9 cellular contexts compared by ENCODE assay signal in the genomic region with DNA sequence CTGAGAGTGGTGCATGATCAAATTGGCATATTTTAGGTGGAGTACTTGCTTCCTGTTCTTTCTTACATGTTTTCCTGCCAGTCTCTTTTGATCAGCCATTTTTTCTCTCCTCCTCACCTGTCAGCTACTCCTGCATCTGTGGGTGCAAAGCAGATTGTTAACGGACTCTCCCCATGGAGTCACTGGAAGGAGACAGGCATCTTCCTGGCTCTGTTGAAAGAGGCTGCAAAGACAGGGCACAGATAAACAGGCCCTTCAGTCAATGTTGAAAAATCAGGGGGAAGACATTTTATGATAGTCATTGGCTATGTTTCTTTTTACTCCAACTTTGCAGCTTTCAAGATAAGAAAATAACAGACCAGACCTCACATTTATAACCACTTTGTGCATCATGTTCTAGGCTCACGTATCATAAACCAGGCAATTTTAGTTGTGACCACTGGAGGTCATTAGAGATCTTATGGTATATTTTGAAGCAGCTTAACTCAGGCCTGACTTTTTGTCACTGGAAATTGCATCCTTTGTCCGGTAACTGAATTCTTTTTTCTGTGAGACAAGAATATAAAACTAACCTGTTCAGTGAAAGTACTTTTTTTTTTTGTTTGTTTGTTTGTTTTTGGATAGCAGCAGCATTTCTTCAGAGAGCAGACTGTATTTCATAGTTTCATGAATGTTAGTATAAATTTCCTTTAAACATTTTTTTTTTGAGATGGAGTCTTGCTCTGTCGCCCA. TPM values are rescaled to one million over a fixed set of nuclear protein-coding genes. Genes with fewer than 3 reads are reported as not detected.
A peak's percentile ranks its signal among the peaks of the same experiment; 100 is the strongest.
DNase-seq lines count a peak whose midpoint lies in the region; ATAC-seq, FAIRE-seq and TF ChIP-seq lines count a peak whose summit lies in the region.
"Had no signal": no experiment of that assay in that cellular context is flagged by ENCODE, and none has a peak within 500 bp of the region (broad histone marks: within the 10 kb centered on the region; RNA-seq: fewer than 3 reads in every experiment).

No MANE protein-coding gene starts in this region.

- intact Hi-C loops in HepG2 (cut with micrococcal nuclease; ENCODE audit: unreplicated experiment) (loop anchor here (1.0 kb wide), 4 partner anchors 172 to 548 kb away; a partner anchor contains a TSS), vagina (cut with DNase I) (loop anchor here (5.0 to 10.0 kb wide), 2 partner anchors 171 to 549 kb away; a partner anchor contains a TSS)

- ATAC-seq in GM21786 (IDR thresholded peaks at IDR 0.05; ENCODE audit: unreplicated experiment) (peak; percentile 60), HepG2 (peak; percentile 68)

- H3K4me1 ChIP-seq in KMS-11 (ENCODE audit: low read depth, poor library complexity, severe bottlenecking) (no peaks in the 10 kb centered on the region), OCI-LY3 (ENCODE audit: low read length) (peaks cover 21% of the 10 kb centered on the region), HepG2 (ENCODE audit: insufficient read depth, low read length) (peaks cover 49% of the 10 kb centered on the region), vagina (peaks cover 9% of the 10 kb centered on the region)

- in situ Hi-C loops in HepG2 (cut with HindIII; ENCODE audit: extremely low pct_ligation_motif_present, low pct_unique_long_range_greater_than_20kb) = loop anchor here (5.0 to 10.0 kb wide), 3 partner anchors 171 to 549 kb away; a partner anchor contains a TSS

- peak; percentile 61; the same call in 1 of the 2 replicates for TF ChIP-seq RAD21 in HepG2 (CRISPR knock-in tag; IDR thresholded peaks at IDR 0.05)

- no peak overlapping the region for H3K27ac ChIP-seq in KMS-11
- H3K27ac ChIP-seq in OCI-LY3 (ENCODE audit: low read length) = no peak overlapping the region
- no peak overlapping the region for H3K27ac ChIP-seq in HepG2 (ENCODE audit: extremely low read length, insufficient read depth, low read length)
- H3K27ac ChIP-seq in vagina = no peak overlapping the region
- H3K27ac ChIP-seq: BLaER1 had no signal

- peak; percentile 26 for DNase-seq in NCI-H2029 treated with DMSO at 0.1 percent for 48 hours (lab: John Stamatoyannopoulos, UW)
- DNase-seq in NCI-H2029 (lab: John Stamatoyannopoulos, UW) = no peak
- DNase-seq in cerebellar cortex (ENCODE audit: low spot score) = peak; percentile 75
- DNase-seq in HepG2 (ENCODE audit: low spot score) = peak; percentile 70
- no peak for DNase-seq in vagina (ENCODE audit: extremely low spot score in 2 of 2)

- no peaks in the 10 kb centered on the region for H3K9me3 ChIP-seq in OCI-LY3 (ENCODE audit: insufficient read depth, low read length)
- no peaks in the 10 kb centered on the region for H3K9me3 ChIP-seq in HepG2 (ENCODE audit: low read length)
- H3K9me3 ChIP-seq in vagina = no peaks in the 10 kb centered on the region
- H3K9me3 ChIP-seq: BLaER1 had no signal

- no peak for TF ChIP-seq POLR2A in HepG2 (IDR thresholded peaks at IDR 0.05; ENCODE audit: insufficient read depth in 1 of 2, low read depth in 2 of 2, low read length in 2 of 2)
- no peak for TF ChIP-seq POLR2A in vagina (IDR thresholded peaks at IDR 0.05)

- TF ChIP-seq EP300 in HepG2 (IDR thresholded peaks at IDR 0.05; ENCODE audit: low read depth in 2 of 2, low read length in 2 of 2) (no peak), HepG2 (CRISPR knock-in tag; IDR thresholded peaks at IDR 0.05; ENCODE audit: borderline replicate concordance) (no peak)

- TF ChIP-seq CTCF in KMS-11 (conservative IDR thresholded peaks at IDR 0.05; ENCODE audit: low read depth, low read length) (peak; percentile 70), OCI-LY3 (IDR thresholded peaks at IDR 0.05; ENCODE audit: low read depth, low read length) (peak; percentile 59), HepG2 (CRISPR knock-in tag; IDR thresholded peaks at IDR 0.05) (peak; percentile 82), vagina (IDR thresholded peaks at IDR 0.05) (peak in 2 of 3 experiments; percentile 47 to 62)

- no peak overlapping the region for H3K9ac ChIP-seq in KMS-11
- no peak overlapping the region for H3K9ac ChIP-seq in OCI-LY3 (ENCODE audit: low read length)
- no peak overlapping the region for H3K9ac ChIP-seq in HepG2 (ENCODE audit: insufficient read depth, low read depth, low read length)
- H3K9ac ChIP-seq: BLaER1 had no signal

- peak; percentile 67 for FAIRE-seq in HepG2 (lab: Jason Lieb, UNC)

- H3K4me2 ChIP-seq in KMS-11 (no peak overlapping the region), OCI-LY3 (ENCODE audit: low read length) (peak overlapping the region; percentile 24; the same call in 1 of the 2 replicates), HepG2 (ENCODE audit: low read depth, low read length) (no peak overlapping the region)
- H3K4me2 ChIP-seq: BLaER1 had no signal

- H3K27me3 ChIP-seq in KMS-11 (ENCODE audit: insufficient read depth, low read depth) = no peaks in the 10 kb centered on the region
- no peaks in the 10 kb centered on the region for H3K27me3 ChIP-seq in OCI-LY3 (ENCODE audit: low read depth, low read length)
- H3K27me3 ChIP-seq in HepG2 (ENCODE audit: control insufficient read depth in 1 of 2, insufficient read depth in 2 of 2, low read length in 2 of 2) = peaks cover 0 to 10% of the 10 kb centered on the region in 2 experiments; a peak in 1 of 5 replicates
- H3K27me3 ChIP-seq in vagina = no peaks in the 10 kb centered on the region
- H3K27me3 ChIP-seq: BLaER1 had no signal

- H4K20me1 ChIP-seq in KMS-11 (ENCODE audit: insufficient read depth) (no peaks in the 10 kb centered on the region), OCI-LY3 (ENCODE audit: insufficient read depth, low read length) (no peaks in the 10 kb centered on the region), HepG2 (ENCODE audit: insufficient read depth, low read length) (no peaks in the 10 kb centered on the region)
- H4K20me1 ChIP-seq: BLaER1 had no signal

- no peaks in the 10 kb centered on the region for H3K79me2 ChIP-seq in KMS-11 (ENCODE audit: insufficient read depth, low read depth)
- no peaks in the 10 kb centered on the region for H3K79me2 ChIP-seq in OCI-LY3 (ENCODE audit: low read length)
- H3K79me2 ChIP-seq in HepG2 (ENCODE audit: insufficient read depth, low read length) = no peaks in the 10 kb centered on the region

- H3K36me3 ChIP-seq in KMS-11 (ENCODE audit: insufficient read depth) (no peaks in the 10 kb centered on the region), OCI-LY3 (replicated peaks; ENCODE audit: low read depth, low read length) (no peaks in the 10 kb centered on the region), HepG2 (replicated peaks in 1 of 2; ENCODE audit: control insufficient read depth in 1 of 2, insufficient read depth in 2 of 2, low read length in 2 of 2) (no peaks in the 10 kb centered on the region), vagina (no peaks in the 10 kb centered on the region)
- H3K36me3 ChIP-seq: BLaER1 had no signal

- H3K4me3 ChIP-seq in KMS-11 (IDR thresholded peaks at IDR 0.05; ENCODE audit: insufficient read depth, low read depth, low read length) (no peak overlapping the region), OCI-LY3 (ENCODE audit: low read length) (no peak overlapping the region), HepG2 (replicated peaks in 1 of 3; ENCODE audit: insufficient read depth in 1 of 3, low read depth in 2 of 3, low read length in 3 of 3) (no peak overlapping the region), vagina (no peak overlapping the region)
- H3K4me3 ChIP-seq: BLaER1 had no signal

- POLR2A ChIA-PET in HepG2 (lab: Yijun Ruan, JAX) = interaction anchor here (1.6 kb wide), 1 partner anchor 42 kb away, joined by 4 read pairs; a partner anchor contains a TSS

- BruUV-seq in HepG2 (replicated peaks; lab: Mats Ljungman, UMichigan) = no TSS peak

- whole genome bisulfite sequencing in HepG2 (ENCODE audit: low lambda C conversion rate) = 35% methylated on average over 4 of the region's 4 CpGs

- CTCF ChIA-PET in HepG2 (lab: Yijun Ruan, JAX; ENCODE audit: low intra/inter-chr PET ratio, low total read pairs) = interaction anchor here (0.7 to 2.6 kb wide), 4 partner anchors 173 to 548 kb away, joined by 3 to 16 read pairs (median 11); a partner anchor contains a TSS

- H2AFZ ChIP-seq in KMS-11 (ENCODE audit: low read depth) (no peak overlapping the region; the same call in 1 of the 2 replicates), OCI-LY3 (ENCODE audit: low read depth, low read length) (no peak overlapping the region), HepG2 (ENCODE audit: low read length) (no peak overlapping the region)

RNA-seq across cellular contexts. Expression of a gene that starts 20.1 kb away (rescaled TPM):
- total RNA-seq in HepG2 (2016; rRNA removed; fragmentation: Illumina TruSeq; extraction: Trizol) = not detected in 2 replicates
- total RNA-seq in HepG2 (2016; cell fraction: cytosol; rRNA removed; fragmentation: Illumina TruSeq; extraction: Trizol; ENCODE audit: low read depth) = 0.10 TPM in 1 of 2 replicates, not detected in the other
- total RNA-seq in HepG2 (2016; cell fraction: insoluble cytoplasmic fraction; rRNA removed; fragmentation: Illumina TruSeq; extraction: Trizol) = not detected in 2 replicates
- not detected in 2 replicates for total RNA-seq in HepG2 (2016; cell fraction: membrane; rRNA removed; fragmentation: Illumina TruSeq; extraction: Trizol)
- total RNA-seq in HepG2 (2016; cell fraction: nucleus; rRNA removed; fragmentation: Illumina TruSeq; extraction: Trizol) = not detected in 2 replicates
- 0.05 and 0.12 TPM in 2 replicates for polyA plus RNA-seq in HepG2 (2011; rRNA removed)
- not detected in 2 replicates for polyA plus RNA-seq in HepG2 (2011; cell fraction: cytosol; rRNA removed)
- 0.10 TPM in 2 replicates for polyA plus RNA-seq in HepG2 (2011; cell fraction: nucleus; rRNA removed)
- polyA plus RNA-seq in HepG2 (2012) = 0.05 and 0.08 TPM in 2 replicates
- polyA plus RNA-seq in HepG2 (2016; cell fraction: cytosol; fragmentation: Illumina TruSeq; extraction: Trizol; ENCODE audit: low read depth) = not detected in 2 replicates
- polyA plus RNA-seq in HepG2 (2016; cell fraction: insoluble cytoplasmic fraction; fragmentation: Illumina TruSeq; extraction: Trizol; ENCODE audit: low read depth) = not detected in 2 replicates
- polyA plus RNA-seq in HepG2 (2016; cell fraction: membrane; fragmentation: Illumina TruSeq; extraction: Trizol; ENCODE audit: low read depth) = not detected in 2 replicates
- polyA plus RNA-seq in HepG2 (2016; cell fraction: nucleus; fragmentation: Illumina TruSeq; extraction: Trizol; ENCODE audit: insufficient read depth, low read depth) = not detected in 2 replicates
- polyA minus RNA-seq in HepG2 (2011; rRNA and poly(A)+ RNA removed; ENCODE audit: low replicate concordance) = not detected in 2 replicates
- not detected in 2 replicates for polyA minus RNA-seq in HepG2 (2011; cell fraction: cytosol; rRNA and poly(A)+ RNA removed)
- 0.26 TPM in 1 of 2 replicates, not detected in the other for polyA minus RNA-seq in HepG2 (2011; cell fraction: nucleus; rRNA and poly(A)+ RNA removed)
- not detected for total RNA-seq in vagina

RNA-seq across cellular contexts. Expression of a gene that starts 42.4 kb away (rescaled TPM):
- total RNA-seq in HepG2 (2016; rRNA removed; fragmentation: Illumina TruSeq; extraction: Trizol) = 15.8 and 22.8 TPM in 2 replicates
- 4.7 and 5.9 TPM in 2 replicates for total RNA-seq in HepG2 (2016; cell fraction: cytosol; rRNA removed; fragmentation: Illumina TruSeq; extraction: Trizol; ENCODE audit: low read depth)
- 15.4 and 23.4 TPM in 2 replicates for total RNA-seq in HepG2 (2016; cell fraction: insoluble cytoplasmic fraction; rRNA removed; fragmentation: Illumina TruSeq; extraction: Trizol)
- total RNA-seq in HepG2 (2016; cell fraction: membrane; rRNA removed; fragmentation: Illumina TruSeq; extraction: Trizol) = 11.1 and 13.3 TPM in 2 replicates
- 9.0 and 9.6 TPM in 2 replicates for total RNA-seq in HepG2 (2016; cell fraction: nucleus; rRNA removed; fragmentation: Illumina TruSeq; extraction: Trizol)
- polyA plus RNA-seq in HepG2 (2011; rRNA removed) = 11.1 and 15.8 TPM in 2 replicates
- 6.9 and 10.4 TPM in 2 replicates for polyA plus RNA-seq in HepG2 (2011; cell fraction: cytosol; rRNA removed)
- polyA plus RNA-seq in HepG2 (2011; cell fraction: nucleus; rRNA removed) = 4.9 and 6.7 TPM in 2 replicates
- 11.8 and 14.7 TPM in 2 replicates for polyA plus RNA-seq in HepG2 (2012)
- 5.2 and 6.9 TPM in 2 replicates for polyA plus RNA-seq in HepG2 (2016; cell fraction: cytosol; fragmentation: Illumina TruSeq; extraction: Trizol; ENCODE audit: low read depth)
- polyA plus RNA-seq in HepG2 (2016; cell fraction: insoluble cytoplasmic fraction; fragmentation: Illumina TruSeq; extraction: Trizol; ENCODE audit: low read depth) = 20.8 and 23.9 TPM in 2 replicates
- 9.4 and 9.8 TPM in 2 replicates for polyA plus RNA-seq in HepG2 (2016; cell fraction: membrane; fragmentation: Illumina TruSeq; extraction: Trizol; ENCODE audit: low read depth)
- 10.5 and 12.2 TPM in 2 replicates for polyA plus RNA-seq in HepG2 (2016; cell fraction: nucleus; fragmentation: Illumina TruSeq; extraction: Trizol; ENCODE audit: insufficient read depth, low read depth)
- 4.6 and 5.8 TPM in 2 replicates for polyA minus RNA-seq in HepG2 (2011; rRNA and poly(A)+ RNA removed; ENCODE audit: low replicate concordance)
- 4.8 and 7.3 TPM in 2 replicates for polyA minus RNA-seq in HepG2 (2011; cell fraction: cytosol; rRNA and poly(A)+ RNA removed)
- polyA minus RNA-seq in HepG2 (2011; cell fraction: nucleus; rRNA and poly(A)+ RNA removed) = 8.2 and 9.3 TPM in 2 replicates
- 11.0 TPM for total RNA-seq in vagina

Comparison
In these comparisons a context has a peak if more than half of its experiments do, and no peak if none do; other contexts are left out.
1. DNase-seq: peak in NCI-H2029 treated with DMSO at 0.1 percent for 48 hours (single experiment), cerebellar cortex (single experiment) and HepG2 (single experiment); none in NCI-H2029 (single experiment) and vagina (0 of 2).
2. Peak in every context shown above with its lines, with median percentiles within 50 percentile points of each other: CTCF ChIP-seq.